8 cellular contexts compared by ENCODE assay signal in the genomic region with DNA sequence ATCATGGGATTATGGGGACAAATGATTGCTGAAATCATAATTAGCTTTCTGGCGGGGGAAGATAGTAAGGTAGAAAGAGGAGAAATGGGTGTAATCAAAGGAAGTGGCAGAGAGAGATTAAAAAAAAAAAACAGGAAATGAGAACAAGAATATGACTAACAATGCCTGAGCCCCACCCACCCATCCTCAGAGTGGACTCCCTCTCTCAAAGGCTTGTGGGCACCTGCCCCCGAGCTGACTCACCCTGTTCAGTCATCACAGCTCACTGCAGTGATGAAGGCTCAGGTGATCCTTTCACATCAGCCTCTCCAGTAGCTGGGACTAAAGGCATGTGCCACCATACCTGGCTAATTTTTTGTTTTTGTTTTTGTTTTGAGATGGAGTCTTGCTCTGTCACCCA. TPM values are rescaled to one million over a fixed set of nuclear protein-coding genes. Genes with fewer than 3 reads are reported as not detected.
DNase-seq lines count a peak whose midpoint lies in the region; ATAC-seq, FAIRE-seq and TF ChIP-seq lines count a peak whose summit lies in the region.

No MANE protein-coding gene starts in this region.

- H3K9me3 Mint-ChIP-seq in activated T-helper 17 cell treated with anti-CD3 and anti-CD28 coated beads, Interleukin-2, amount 50 U/mL, for 72 hours = peaks cover 3% of the 10 kb centered on the region

- peak overlapping the region; percentile 91 for H3K27ac Mint-ChIP-seq in activated T-helper 17 cell treated with anti-CD3 and anti-CD28 coated beads, Interleukin-2, amount 50 U/mL, for 72 hours

- no peak overlapping the region for H3K27ac ChIP-seq in right atrium auricular region

- H3K36me3 ChIP-seq in right atrium auricular region = no peaks in the 10 kb centered on the region

- H3K9me3 ChIP-seq in right atrium auricular region = no peaks in the 10 kb centered on the region

- peaks cover 41% of the 10 kb centered on the region for H3K4me1 Mint-ChIP-seq in activated T-helper 17 cell treated with anti-CD3 and anti-CD28 coated beads, Interleukin-2, amount 50 U/mL, for 72 hours

- H3K27me3 Mint-ChIP-seq in activated T-helper 17 cell treated with anti-CD3 and anti-CD28 coated beads, Interleukin-2, amount 50 U/mL, for 72 hours = no peaks in the 10 kb centered on the region

- H3K36me3 Mint-ChIP-seq in activated T-helper 17 cell treated with anti-CD3 and anti-CD28 coated beads, Interleukin-2, amount 50 U/mL, for 72 hours (ENCODE audit: low read depth) = peaks cover 33% of the 10 kb centered on the region

- H3K4me1 ChIP-seq in right atrium auricular region = peaks cover 0 to 14% of the 10 kb centered on the region in 2 donors

- H3K27me3 ChIP-seq in right atrium auricular region = no peaks in the 10 kb centered on the region

- DNase-seq in AG10803 (ENCODE audit: low read depth) = peak; percentile 78
- peak; percentile 71 for DNase-seq in GM19239 (ENCODE audit: insufficient read length, low spot score)
- peak; percentile 93 for DNase-seq in RKO (ENCODE audit: low spot score)
- peak; percentile 66 for DNase-seq in right atrium auricular region (ENCODE audit: low spot score)
- DNase-seq in stimulated activated CD4-positive, alpha-beta T cell treated with anti-CD3 and anti-CD28 coated beads, TNF-alpha, amount 100 ng/mL, for 4 hours (ENCODE audit: low read depth in 3 of 3) = peak; percentile 66 to 89 (median 84)
- DNase-seq in epidermal melanocyte (ENCODE audit: insufficient read length, low spot score) = no peak

- FAIRE-seq in GM19239 (lab: Jason Lieb, UNC) = peak; percentile 82

- TF ChIP-seq CTCF in AG10803 (conservative IDR thresholded peaks at IDR 0.05; ENCODE audit: low read length) = no peak
- TF ChIP-seq CTCF in right atrium auricular region (IDR thresholded peaks at IDR 0.05) = no peak

- H3K4me3 Mint-ChIP-seq in activated T-helper 17 cell treated with anti-CD3 and anti-CD28 coated beads, Interleukin-2, amount 50 U/mL, for 72 hours = peak overlapping the region; percentile 66

- ATAC-seq in HG03175 (IDR thresholded peaks at IDR 0.05; ENCODE audit: unreplicated experiment) = peak; percentile 97
- peak; percentile 100 for ATAC-seq in activated T-helper 17 cell treated with anti-CD3 and anti-CD28 coated beads, Interleukin-2, amount 50 U/mL, for 72 hours (replicated peaks)

- H3K4me3 ChIP-seq in AG10803 (ENCODE audit: low read length) = no peak overlapping the region
- no peak overlapping the region for H3K4me3 ChIP-seq in right atrium auricular region

RNA-seq across cellular contexts. Expression of gene TPT1, which starts 26.4 kb away (rescaled TPM):
- 1,000 to 10,000 TPM; 3,139 to 4,606 TPM for total RNA-seq in activated T-helper 17 cell treated with anti-CD3 and anti-CD28 coated beads, Interleukin-2, amount 50 U/mL, for 72 hours
- total RNA-seq in right atrium auricular region = 1,000 to 10,000 TPM; 2,150 to 2,159 TPM

RNA-seq across cellular contexts. Expression of gene SLC25A30, which starts 50.8 kb away (rescaled TPM):
- total RNA-seq in activated T-helper 17 cell treated with anti-CD3 and anti-CD28 coated beads, Interleukin-2, amount 50 U/mL, for 72 hours = 10 to 100 TPM; 13.6 to 20.5 TPM
- total RNA-seq in right atrium auricular region = 10 to 100 TPM; 32.6 to 38.4 TPM
